ENCODE assay signal across 24 cellular contexts in genomic region chr11:133697603-133698002, GRCh38.
"Had no signal": no experiment of that assay in that cellular context is flagged by ENCODE, and none has a peak within 500 bp of the region (broad histone marks: within the 10 kb centered on the region; RNA-seq: fewer than 3 reads in every experiment).

No MANE protein-coding gene starts in this region.

- H3K4me1 ChIP-seq: foreskin keratinocyte, spleen, testis, uterus had no signal

- H3K4me3 ChIP-seq: mucosa of descending colon, spleen, testis, uterus had no signal

- H3K36me3 ChIP-seq: spleen, uterus had no signal

- ATAC-seq: activated naive CD8-positive, alpha-beta T cell treated with anti-CD3 and anti-CD28 coated beads, Interleukin-2, amount 50 U/mL, for 24 hours; activated T-cell treated with anti-CD3 and anti-CD28 coated beads, Interleukin-2, amount 50 U/mL, for 72 hours; foreskin keratinocyte; mucosa of descending colon had no signal

- H3K27ac ChIP-seq: foreskin keratinocyte, spleen, testis, uterus had no signal

- H3K9me3 ChIP-seq: mucosa of descending colon, spleen, testis, uterus had no signal

- DNase-seq: activated CD4-positive, alpha-beta memory T cell treated with anti-CD3 and anti-CD28 coated beads for 36 hours; activated CD4-positive, alpha-beta T cell treated with anti-CD3 and anti-CD28 coated beads for 48 hours; activated CD4-positive, CD25-positive, alpha-beta regulatory T cell; activated gamma-delta T cell; activated naive CD4-positive, alpha-beta T cell treated with anti-CD3 and anti-CD28 coated beads, Interleukin-2, amount 50 U/mL, for 16 hours; activated naive CD8-positive, alpha-beta T cell treated with anti-CD3 and anti-CD28 coated beads, Interleukin-2, amount 50 U/mL, for 24 hours; activated T-cell treated with anti-CD3 and anti-CD28 coated beads, Interleukin-2, amount 50 U/mL, for 72 hours; caudate nucleus; dermis blood vessel endothelial cell; effector CD8-positive, alpha-beta T cell; erythroblast; foreskin keratinocyte; hippocampal formation; kidney glomerular epithelial cell; mucosa of descending colon; nephron progenitor cell; posterior cingulate gyrus; spleen; stimulated activated CD4-positive, alpha-beta T cell treated with anti-CD3 and anti-CD28 coated beads, Interleukin-4, amount 100 ng/mL, for 1 hour; stimulated activated naive CD4-positive, alpha-beta T cell; T-helper 9 cell; testis; trophoblast cell; uterus had no signal

- H3K27me3 ChIP-seq: foreskin keratinocyte, spleen, testis, uterus had no signal
